In genomic region chr6:108557494-108558371, GRCh38 we compare ENCODE assay signal across 8 cellular contexts. TPM values are rescaled to one million over a fixed set of nuclear protein-coding genes. Genes with fewer than 3 reads are reported as not detected.
A peak's percentile ranks its signal among the peaks of the same experiment; 100 is the strongest.
DNase-seq lines count a peak whose midpoint lies in the region; ATAC-seq, FAIRE-seq and TF ChIP-seq lines count a peak whose summit lies in the region.

No MANE protein-coding gene starts in this region.

- no peak for TF ChIP-seq POLR2A in spleen (IDR thresholded peaks at IDR 0.05)

- ATAC-seq in GM19467 (IDR thresholded peaks at IDR 0.05; ENCODE audit: unreplicated experiment): no peak

- peak overlapping the region; percentile 99 to 100 (median 100) for H3K27ac ChIP-seq in spleen

- H3K4me3 ChIP-seq in bronchial epithelial cell (ENCODE audit: low read depth, low read length): peak overlapping the region; percentile 55
- H3K4me3 ChIP-seq in spleen: peak overlapping the region; percentile 68 to 88 (median 82)

- TF ChIP-seq CTCF in bronchial epithelial cell (IDR thresholded peaks at IDR 0.05; ENCODE audit: insufficient read depth, low read length, severe bottlenecking) (no peak), spleen (IDR thresholded peaks at IDR 0.05 in 8 of 11, conservative IDR thresholded peaks at IDR 0.05 in 3 of 11) (peak in 3 of 11 experiments; percentile 15 to 27 (median 18))

- H3K36me3 ChIP-seq in bronchial epithelial cell (ENCODE audit: control insufficient read depth, insufficient read depth, low read length) (no peaks in the 10 kb centered on the region), spleen (no peaks in the 10 kb centered on the region)

- no peaks in the 10 kb centered on the region for H3K9me3 ChIP-seq in spleen

- no peak for FAIRE-seq in bronchial epithelial cell (lab: Jason Lieb, UNC)

- H3K27me3 ChIP-seq in bronchial epithelial cell (ENCODE audit: control insufficient read depth, insufficient read depth, low read length) (no peaks in the 10 kb centered on the region), spleen (replicated peaks in 1 of 7) (no peaks in the 10 kb centered on the region)

- peaks cover 4 to 26% (median 23%) of the 10 kb centered on the region in 6 donors for H3K4me1 ChIP-seq in spleen

- intact Hi-C loops in spleen (cut with DNase I; ENCODE audit: low total_unique reads): no loop called here

- 0 to 2% (median 1%) methylated on average over 32 to 105 of the region's 105 CpGs for WGBS in spleen, 5 donors

- DNase-seq in SHP77 (lab: John Stamatoyannopoulos, UW) (peak; percentile 73 to 87), SHP77 treated with DMSO at 0.1 percent for 48 hours (lab: John Stamatoyannopoulos, UW) (no peak), NCI-H2171 (lab: John Stamatoyannopoulos, UW) (peak; percentile 85), bronchial epithelial cell (ENCODE audit: low read depth) (peak; percentile 19), iris pigment epithelial cell (ENCODE audit: low read depth) (peak; percentile 65), spleen (peak; percentile 95)
- DNase-seq in activated CD4-positive, CD25-positive, alpha-beta regulatory T cell (lab: John Stamatoyannopoulos, UW): peak; percentile 58 to 79 (median 68)

RNA-seq across cellular contexts. Expression of gene FOXO3, which starts 3.0 kb away (rescaled TPM):
- total RNA-seq in bronchial epithelial cell (28.7 and 29.3 TPM in 2 replicates), spleen (10 to 100 TPM; 45.8 to 86.9 (median 75.2) TPM)
- 10 to 100 TPM in 2 of 3 donors, 1 to 10 TPM in 1; 9.4 to 12.6 (median 12.0) TPM for polyA plus RNA-seq in spleen
